In genomic region chr3:197554562-197555280, GRCh38 we compare ENCODE assay signal across 8 cellular contexts. TPM values are rescaled to one million over a fixed set of nuclear protein-coding genes. Genes with fewer than 3 reads are reported as not detected.
DNase-seq lines count a peak whose midpoint lies in the region; ATAC-seq, FAIRE-seq and TF ChIP-seq lines count a peak whose summit lies in the region.

No MANE protein-coding gene starts in this region.

- peak; percentile 71 for TF ChIP-seq POLR2A in GM12891 (IDR thresholded peaks at IDR 0.05; ENCODE audit: low read depth, low read length)
- TF ChIP-seq POLR2A in upper lobe of left lung (IDR thresholded peaks at IDR 0.05), result peak in 2 of 4 donors; percentile 36 to 64

- H3K4me3 ChIP-seq in heart right ventricle (peak overlapping the region; percentile 40 to 93 (median 84)), upper lobe of left lung (peak overlapping the region; percentile 76 to 99 (median 88))

- WGBS in heart right ventricle, 2 donors, result 1% methylated on average over 55 to 60 of the region's 60 CpGs
- WGBS in upper lobe of left lung, 2 donors, result 1 to 2% methylated on average over 17 to 29 of the region's 60 CpGs

- intact Hi-C loops in heart right ventricle (cut with DNase I), result no loop called here
- intact Hi-C loops in posterior cingulate gyrus (cut with DNase I), result no loop called here

- H3K27ac ChIP-seq in heart right ventricle, result peak overlapping the region; percentile 80 to 94 (median 88)
- peak overlapping the region; percentile 84 to 97 (median 84) for H3K27ac ChIP-seq in upper lobe of left lung

- peak in 1 of 4 donors; percentile 31 for TF ChIP-seq EP300 in upper lobe of left lung (IDR thresholded peaks at IDR 0.05)

- FAIRE-seq in GM12891 (lab: Jason Lieb, UNC), result peak; percentile 95

- peaks cover 4 to 36% (median 22%) of the 10 kb centered on the region in 9 donors for H3K4me1 ChIP-seq in heart right ventricle
- H3K4me1 ChIP-seq in upper lobe of left lung, result peaks cover 9 to 23% (median 16%) of the 10 kb centered on the region in 4 donors

- H3K9me3 ChIP-seq in heart right ventricle (no peaks in the 10 kb centered on the region), upper lobe of left lung (no peaks in the 10 kb centered on the region)

- peak; percentile 97 for ATAC-seq in HG02798 (IDR thresholded peaks at IDR 0.05; ENCODE audit: poor library complexity, unreplicated experiment)
- peak; percentile 96 to 99 (median 98) for ATAC-seq in heart right ventricle
- peak; percentile 98 for ATAC-seq in upper lobe of left lung (ENCODE audit: low FRiP score in 2 of 2)

- DNase-seq in GM12891 (ENCODE audit: insufficient read length, low spot score) (peak; percentile 97), NCI-H1436 (lab: John Stamatoyannopoulos, UW) (peak; percentile 99), SW480 (ENCODE audit: low spot score) (peak; percentile 97), amniotic epithelial cell (ENCODE audit: low read depth) (peak; percentile 95), heart right ventricle (peak; percentile 92 to 95), posterior cingulate gyrus (peak; percentile 93 to 100 (median 98)), upper lobe of left lung (peak; percentile 97 to 99)

- H3K27me3 ChIP-seq in heart right ventricle (peaks cover 0 to 41% (median 25%) of the 10 kb centered on the region in 7 donors), upper lobe of left lung (no peaks in the 10 kb centered on the region)

- TF ChIP-seq CTCF in heart right ventricle (IDR thresholded peaks at IDR 0.05), result peak; percentile 11 to 68 (median 53)
- peak; percentile 22 to 68 (median 52) for TF ChIP-seq CTCF in upper lobe of left lung (IDR thresholded peaks at IDR 0.05)

- H3K36me3 ChIP-seq in heart right ventricle, result no peaks in the 10 kb centered on the region
- H3K36me3 ChIP-seq in upper lobe of left lung, result no peaks in the 10 kb centered on the region

TF ChIP-seq in GM12891, 5 proteins besides CTCF, POLR2A, EP300 and RAD21:
- peak; percentile 61; the same call in 1 of the 2 replicates for TF ChIP-seq POLR2AphosphoS5 (IDR thresholded peaks at IDR 0.05; ENCODE audit: low read depth, low read length)
- peak; percentile 9; the same call in 1 of the 2 replicates for TF ChIP-seq TAF1 (IDR thresholded peaks at IDR 0.05; ENCODE audit: low read depth, low read length)
- no peak for TF ChIP-seq POU2F2 (IDR thresholded peaks at IDR 0.05; ENCODE audit: low read depth, low read length)
- 0 out of 2 replicates have a peak, but pooled peaks have one; percentile 15 for TF ChIP-seq SPI1 (IDR thresholded peaks at IDR 0.05; ENCODE audit: low read depth, low read length)

RNA-seq across cellular contexts. Expression of gene BDH1, which starts 1.0 kb away (rescaled TPM):
- 36.5 TPM for polyA plus RNA-seq in GM12891 (2012; ENCODE audit: low read depth, missing spikeins)
- 100 to 1,000 TPM in 4 of 10 donors, 10 to 100 TPM in 6; 38.6 to 144 (median 82.5) TPM for total RNA-seq in heart right ventricle
- 10 to 100 TPM in 1 of 2 donors, 1 to 10 TPM in 1; 9.6 to 85.4 TPM for polyA plus RNA-seq in heart right ventricle
- 10 to 100 TPM; 13.5 to 30.4 (median 23.0) TPM for total RNA-seq in upper lobe of left lung

Comparison
In these comparisons a context has a peak if more than half of its experiments do, and no peak if none do; other contexts are left out.
1. Peak in every context shown above with its lines: DNase-seq, ATAC-seq, H3K4me3 ChIP-seq and H3K27ac ChIP-seq.